ENCODE assay signal across 19 cellular contexts in genomic region chr22:18104566-18104965, GRCh38. TPM values are rescaled to one million over a fixed set of nuclear protein-coding genes. Genes with fewer than 3 reads are reported as not detected.
A peak's percentile ranks its signal among the peaks of the same experiment; 100 is the strongest.
DNase-seq lines count a peak whose midpoint lies in the region; ATAC-seq and TF ChIP-seq lines count a peak whose summit lies in the region.
"Had no signal": no experiment of that assay in that cellular context is flagged by ENCODE, and none has a peak within 500 bp of the region (broad histone marks: within the 10 kb centered on the region; RNA-seq: fewer than 3 reads in every experiment).

No MANE protein-coding gene starts in this region.

- H3K4me1 Mint-ChIP-seq in activated T-helper 1 cell treated with anti-CD3 and anti-CD28 coated beads, Interleukin-12 subunit alpha, Interleukin-12 subunit beta, Interleukin-2, Interleukin-4 antibody, amounts not matched to agents 30 ng/mL and 10 ng/mL and 1 ng/mL, durations not matched to agents 14 hours and 24 hours and 36 hours (ENCODE audit: low read depth), result peaks cover 30% of the 10 kb centered on the region

- no peak for TF ChIP-seq EP300 in sigmoid colon (IDR thresholded peaks at IDR 0.05)

- H3K4me3 Mint-ChIP-seq in activated T-helper 1 cell treated with anti-CD3 and anti-CD28 coated beads, Interleukin-12 subunit alpha, Interleukin-12 subunit beta, Interleukin-2, Interleukin-4 antibody, amounts not matched to agents 30 ng/mL and 10 ng/mL and 1 ng/mL, durations not matched to agents 14 hours and 24 hours and 36 hours, result no peak overlapping the region
- H3K4me3 Mint-ChIP-seq: HFFc6, immature natural killer cell had no signal

- no peaks in the 10 kb centered on the region for H3K9me3 ChIP-seq in sigmoid colon
- H3K9me3 ChIP-seq: gastroesophageal sphincter had no signal

- no peak for ATAC-seq in HG02981 (IDR thresholded peaks at IDR 0.05; ENCODE audit: unreplicated experiment)
- ATAC-seq: gastroesophageal sphincter had no signal

- intact Hi-C loops in activated T-helper 1 cell treated with anti-CD3 and anti-CD28 coated beads, Interleukin-12 subunit alpha, Interleukin-12 subunit beta, Interleukin-2, Interleukin-4 antibody, amounts not matched to agents 30 ng/mL and 10 ng/mL and 1 ng/mL, durations not matched to agents 14 hours and 24 hours and 36 hours (cut with micrococcal nuclease), result loop anchor here (1.0 to 2.0 kb wide), 2 partner anchors 8 to 46 kb away; partner anchors contain the start of gene USP18
- intact Hi-C loops in sigmoid colon (cut with DNase I), result no loop called here

- peaks cover 30% of the 10 kb centered on the region for H3K36me3 Mint-ChIP-seq in activated T-helper 1 cell treated with anti-CD3 and anti-CD28 coated beads, Interleukin-12 subunit alpha, Interleukin-12 subunit beta, Interleukin-2, Interleukin-4 antibody, amounts not matched to agents 30 ng/mL and 10 ng/mL and 1 ng/mL, durations not matched to agents 14 hours and 24 hours and 36 hours (ENCODE audit: low read depth)

- H3K9me3 Mint-ChIP-seq in activated T-helper 1 cell treated with anti-CD3 and anti-CD28 coated beads, Interleukin-12 subunit alpha, Interleukin-12 subunit beta, Interleukin-2, Interleukin-4 antibody, amounts not matched to agents 30 ng/mL and 10 ng/mL and 1 ng/mL, durations not matched to agents 14 hours and 24 hours and 36 hours, result peaks cover 45% of the 10 kb centered on the region
- H3K9me3 Mint-ChIP-seq: HFFc6 had no signal

- peaks cover 0 to 12% (median 0%) of the 10 kb centered on the region in 3 donors for H3K27me3 ChIP-seq in sigmoid colon
- H3K27me3 ChIP-seq: gastroesophageal sphincter had no signal

- peak; percentile 27 for DNase-seq in A172 (ENCODE audit: low spot score)
- DNase-seq in EL, result peak; percentile 21
- DNase-seq in activated T-helper 1 cell treated with anti-CD3 and anti-CD28 coated beads, Interleukin-12 subunit alpha, Interleukin-12 subunit beta, Interleukin-2, Interleukin-4 antibody, amounts not matched to agents 30 ng/mL and 10 ng/mL and 1 ng/mL, durations not matched to agents 14 hours and 24 hours and 36 hours (ENCODE audit: low spot score), result no peak
- peak; percentile 14 for DNase-seq in fibroblast of villous mesenchyme (ENCODE audit: low read depth)
- no peak for DNase-seq in sigmoid colon
- DNase-seq in activated naive CD4-positive, alpha-beta T cell treated with Interleukin-2 at 50 U/mL for 16 hours, result no peak
- DNase-seq in middle frontal gyrus (ENCODE audit: extremely low spot score, low spot score), result no peak
- DNase-seq: DND-41, HFFc6, immature natural killer cell, KBM-7, mesendoderm, NCI-H1694, NCI-H82, nucleus accumbens had no signal

- no peak overlapping the region for H3K4me3 ChIP-seq in fibroblast of villous mesenchyme (ENCODE audit: low read depth, low read length)
- H3K4me3 ChIP-seq in sigmoid colon, result no peak overlapping the region
- H3K4me3 ChIP-seq: gastroesophageal sphincter, skin epidermis had no signal

- peak overlapping the region; percentile 56 for H3K27ac Mint-ChIP-seq in activated T-helper 1 cell treated with anti-CD3 and anti-CD28 coated beads, Interleukin-12 subunit alpha, Interleukin-12 subunit beta, Interleukin-2, Interleukin-4 antibody, amounts not matched to agents 30 ng/mL and 10 ng/mL and 1 ng/mL, durations not matched to agents 14 hours and 24 hours and 36 hours
- H3K27ac Mint-ChIP-seq: HFFc6, immature natural killer cell had no signal

- H3K36me3 ChIP-seq in sigmoid colon, result peaks cover 0 to 4% (median 0%) of the 10 kb centered on the region in 4 donors

- WGBS in sigmoid colon, 2 donors, result 89% methylated on average over 4 of the region's 4 CpGs

- H3K27me3 Mint-ChIP-seq in activated T-helper 1 cell treated with anti-CD3 and anti-CD28 coated beads, Interleukin-12 subunit alpha, Interleukin-12 subunit beta, Interleukin-2, Interleukin-4 antibody, amounts not matched to agents 30 ng/mL and 10 ng/mL and 1 ng/mL, durations not matched to agents 14 hours and 24 hours and 36 hours (ENCODE audit: insufficient read depth), result peaks cover 15% of the 10 kb centered on the region

- TF ChIP-seq CTCF in fibroblast of villous mesenchyme (IDR thresholded peaks at IDR 0.05; ENCODE audit: insufficient read depth, low read depth, low read length), result no peak
- TF ChIP-seq CTCF in sigmoid colon (IDR thresholded peaks at IDR 0.05), result no peak

- TF ChIP-seq POLR2A in sigmoid colon (IDR thresholded peaks at IDR 0.05), result no peak

- H3K27ac ChIP-seq in sigmoid colon, result no peak overlapping the region
- H3K27ac ChIP-seq: gastroesophageal sphincter, RWPE1, skin epidermis had no signal

- peaks cover 0 to 1% (median 0%) of the 10 kb centered on the region in 4 donors for H3K4me1 ChIP-seq in sigmoid colon
- H3K4me1 ChIP-seq: gastroesophageal sphincter had no signal

RNA-seq across cellular contexts. Expression of gene TUBA8, which starts 6.0 kb away (rescaled TPM):
- 0.29 and 1.3 TPM in 2 replicates for total RNA-seq in A172 (2014; rRNA removed; shearing (Covaris generic))
- 1.1 and 1.5 TPM in 2 replicates for total RNA-seq in activated T-helper 1 cell treated with anti-CD3 and anti-CD28 coated beads, Interleukin-12 subunit alpha, Interleukin-12 subunit beta, Interleukin-2, Interleukin-4 antibody, amounts not matched to agents 30 ng/mL and 10 ng/mL and 1 ng/mL, durations not matched to agents 14 hours and 24 hours and 36 hours
- total RNA-seq in fibroblast of villous mesenchyme (under 0.01 and 0.32 TPM in 2 replicates), sigmoid colon (1 to 10 TPM in 2 of 4 donors, under 1 TPM in 2; 0.81 to 1.1 (median 1.0) TPM)
- 1 to 10 TPM in 2 of 3 donors, under 1 TPM in 1; 0.92 to 3.3 (median 3.0) TPM for polyA plus RNA-seq in sigmoid colon

RNA-seq across cellular contexts. Expression of gene PEX26, which starts 26.8 kb away (rescaled TPM):
- 12.4 and 15.9 TPM in 2 replicates for total RNA-seq in A172 (2014; rRNA removed; shearing (Covaris generic))
- 50.0 and 54.4 TPM in 2 replicates for total RNA-seq in activated T-helper 1 cell treated with anti-CD3 and anti-CD28 coated beads, Interleukin-12 subunit alpha, Interleukin-12 subunit beta, Interleukin-2, Interleukin-4 antibody, amounts not matched to agents 30 ng/mL and 10 ng/mL and 1 ng/mL, durations not matched to agents 14 hours and 24 hours and 36 hours
- total RNA-seq in fibroblast of villous mesenchyme, result 19.6 and 21.6 TPM in 2 replicates
- 10 to 100 TPM; 13.3 to 21.3 (median 17.7) TPM for total RNA-seq in sigmoid colon
- polyA plus RNA-seq in sigmoid colon, result 100 to 1,000 TPM in 1 of 3 donors, 10 to 100 TPM in 2; 45.0 to 124 (median 85.1) TPM

RNA-seq across cellular contexts. Expression of gene USP18, which starts 45.4 kb away (rescaled TPM):
- total RNA-seq in A172 (2014; rRNA removed; shearing (Covaris generic)), result 5.7 and 11.3 TPM in 2 replicates
- 22.4 and 24.2 TPM in 2 replicates for total RNA-seq in activated T-helper 1 cell treated with anti-CD3 and anti-CD28 coated beads, Interleukin-12 subunit alpha, Interleukin-12 subunit beta, Interleukin-2, Interleukin-4 antibody, amounts not matched to agents 30 ng/mL and 10 ng/mL and 1 ng/mL, durations not matched to agents 14 hours and 24 hours and 36 hours
- total RNA-seq in fibroblast of villous mesenchyme (3.9 and 9.5 TPM in 2 replicates), sigmoid colon (1 to 10 TPM; 2.0 to 8.9 (median 4.2) TPM)
- polyA plus RNA-seq in sigmoid colon, result 10 to 100 TPM in 1 of 3 donors, 1 to 10 TPM in 2; 4.8 to 12.8 (median 6.7) TPM

Comparison
In these comparisons a context has a peak if more than half of its experiments do, and no peak if none do; other contexts are left out.
1. DNase-seq: peak in A172 (single experiment), EL (single experiment) and fibroblast of villous mesenchyme (single experiment); none in activated T-helper 1 cell treated with anti-CD3 and anti-CD28 coated beads, Interleukin-12 subunit alpha, Interleukin-12 subunit beta, Interleukin-2, Interleukin-4 antibody, amounts not matched to agents 30 ng/mL and 10 ng/mL and 1 ng/mL, durations not matched to agents 14 hours and 24 hours and 36 hours (single experiment), sigmoid colon (single experiment), activated naive CD4-positive, alpha-beta T cell treated with Interleukin-2 at 50 U/mL for 16 hours (single experiment) and middle frontal gyrus (single experiment).